ENCODE assay signal across 8 cellular contexts in genomic region chr22:45671783-45672563, GRCh38. TPM values are rescaled to one million over a fixed set of nuclear protein-coding genes. Genes with fewer than 3 reads are reported as not detected.
DNase-seq lines count a peak whose midpoint lies in the region; TF ChIP-seq lines count a peak whose summit lies in the region.

A gene with protein sequence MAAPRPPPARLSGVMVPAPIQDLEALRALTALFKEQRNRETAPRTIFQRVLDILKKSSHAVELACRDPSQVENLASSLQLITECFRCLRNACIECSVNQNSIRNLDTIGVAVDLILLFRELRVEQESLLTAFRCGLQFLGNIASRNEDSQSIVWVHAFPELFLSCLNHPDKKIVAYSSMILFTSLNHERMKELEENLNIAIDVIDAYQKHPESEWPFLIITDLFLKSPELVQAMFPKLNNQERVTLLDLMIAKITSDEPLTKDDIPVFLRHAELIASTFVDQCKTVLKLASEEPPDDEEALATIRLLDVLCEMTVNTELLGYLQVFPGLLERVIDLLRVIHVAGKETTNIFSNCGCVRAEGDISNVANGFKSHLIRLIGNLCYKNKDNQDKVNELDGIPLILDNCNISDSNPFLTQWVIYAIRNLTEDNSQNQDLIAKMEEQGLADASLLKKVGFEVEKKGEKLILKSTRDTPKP (plus strand): TSS chr22:45671834. CDS start chr22:45672064, 230 bp downstream.

- peak; percentile 77 for TF ChIP-seq POLR2A in GM19193 (IDR thresholded peaks at IDR 0.05; ENCODE audit: extremely low read depth, insufficient read depth, insufficient read length)
- peak; percentile 70 for TF ChIP-seq POLR2A in erythroblast (IDR thresholded peaks at IDR 0.05; ENCODE audit: low read length)

- H4K20me1 ChIP-seq in OCI-LY7 (ENCODE audit: insufficient read depth, low read length), result peaks cover 29% of the 10 kb centered on the region

- intact Hi-C loops in OCI-LY7 (cut with micrococcal nuclease; ENCODE audit: unreplicated experiment), result loop anchor here (5.0 kb wide), 1 partner anchor 105 kb away; no protein-coding TSS in a partner anchor

- peak within 1 kb of the TSS; percentile 81 for H3K4me3 ChIP-seq in OCI-LY7 (ENCODE audit: low read depth, low read length, poor library complexity, severe bottlenecking)

- no peak for TF ChIP-seq CTCF in OCI-LY7 (conservative IDR thresholded peaks at IDR 0.05; ENCODE audit: low read length)

- no peaks in the 10 kb centered on the region for H3K9me2 ChIP-seq in OCI-LY7 (ENCODE audit: insufficient read depth, low read length)

- H2AFZ ChIP-seq in OCI-LY7 (ENCODE audit: low read length), result peak within 1 kb of the TSS; percentile 97

- peak; percentile 80 for DNase-seq in AG08396 (ENCODE audit: low spot score)
- peak; percentile 47 for DNase-seq in HT-29 (ENCODE audit: low spot score)
- DNase-seq in OCI-LY7 (ENCODE audit: low spot score), result peak; percentile 82
- peak; percentile 56 for DNase-seq in activated T-cell treated with anti-CD3 and anti-CD28 coated beads for 4 hours
- DNase-seq in erythroblast (lab: John Stamatoyannopoulos, UW), result peak; percentile 83 to 88
- peak; percentile 43 for DNase-seq in mucosa of gallbladder (ENCODE audit: low spot score)
- DNase-seq in stimulated activated CD8-positive, alpha-beta memory T cell treated with anti-CD3 and anti-CD28 coated beads, Interleukin-4, amount 100 ng/mL, for 1 hour (ENCODE audit: low read depth in 2 of 2, low spot score in 1 of 2), result peak; percentile 6 to 24

- peaks cover 25% of the 10 kb centered on the region for H3K36me3 ChIP-seq in OCI-LY7 (ENCODE audit: insufficient read depth, low read length)

- CTCF ChIA-PET in OCI-LY7 (lab: Charles Lee; ENCODE audit: unreplicated experiment), result no interaction called here

- H3K4me1 ChIP-seq in OCI-LY7 (ENCODE audit: insufficient read depth, low read length, poor library complexity, severe bottlenecking), result peaks cover 21% of the 10 kb centered on the region

- H3K4me2 ChIP-seq in OCI-LY7 (ENCODE audit: low read length), result peak within 1 kb of the TSS; percentile 80

- POLR2A ChIA-PET in OCI-LY7 (lab: Charles Lee), result interaction anchor here (0.6 to 0.7 kb wide), 4 partner anchors 130 to 987 kb away, joined by 3 to 4 read pairs (median 4); no protein-coding TSS in a partner anchor

- no peaks in the 10 kb centered on the region for H3K9me3 ChIP-seq in OCI-LY7 (ENCODE audit: low read length)

- BruUV-seq in OCI-LY7 (replicated peaks; lab: Mats Ljungman, UMichigan), result no TSS peak

- H3K79me2 ChIP-seq in OCI-LY7 (ENCODE audit: insufficient read depth, low read depth, low read length), result peaks cover 50% of the 10 kb centered on the region

- peak within 1 kb of the TSS; percentile 60 for H3K27ac ChIP-seq in OCI-LY7 (ENCODE audit: low read depth, low read length, poor library complexity, severe bottlenecking)

RNA-seq across cellular contexts. Expression of the gene that starts here (rescaled TPM):
- 20.1 and 23.2 TPM in 2 replicates for total RNA-seq in HT-29 (2014; rRNA removed; shearing (Covaris generic))
- total RNA-seq in OCI-LY7 (2014; rRNA removed; shearing (Covaris generic)), result 54.0 and 66.1 TPM in 2 replicates
- total RNA-seq in OCI-LY7 (2022) (190 and 197 TPM in 2 replicates), mucosa of gallbladder (135 TPM)

Comparison
In these comparisons a context has a peak if more than half of its experiments do, and no peak if none do; other contexts are left out.
1. Peak in every context shown above with its lines: DNase-seq, H3K4me3 ChIP-seq and H3K27ac ChIP-seq.
2. DNase-seq: peak in every context shown above with its lines; median percentile 86 in erythroblast; 82 in OCI-LY7; 80 in AG08396; 56 in activated T-cell treated with anti-CD3 and anti-CD28 coated beads for 4 hours; 47 in HT-29; 43 in mucosa of gallbladder; 15 in stimulated activated CD8-positive, alpha-beta memory T cell treated with anti-CD3 and anti-CD28 coated beads, Interleukin-4, amount 100 ng/mL, for 1 hour.